In genomic region chr16:88699180-88699579, GRCh38 we compare ENCODE assay signal across 24 cellular contexts. TPM values are rescaled to one million over a fixed set of nuclear protein-coding genes. Genes with fewer than 3 reads are reported as not detected.
DNase-seq lines count a peak whose midpoint lies in the region; ATAC-seq and TF ChIP-seq lines count a peak whose summit lies in the region.
"Had no signal": no experiment of that assay in that cellular context is flagged by ENCODE, and none has a peak within 500 bp of the region (broad histone marks: within the 10 kb centered on the region; RNA-seq: fewer than 3 reads in every experiment).

No MANE protein-coding gene starts in this region.

- no peak for ATAC-seq in HG03432 (IDR thresholded peaks at IDR 0.05; ENCODE audit: unreplicated experiment)
- ATAC-seq: activated CD4-positive, CD25-positive, alpha-beta regulatory T cell treated with anti-CD3 and anti-CD28 coated beads, Interleukin-2, amount 50 U/mL, for 24 hours; body of pancreas; gastroesophageal sphincter; left cardiac atrium had no signal

- H3K9me3 ChIP-seq in BLaER1, result no peaks in the 10 kb centered on the region
- H3K9me3 ChIP-seq in mesenchymal stem cell (ENCODE audit: control insufficient read depth, low read length), result no peaks in the 10 kb centered on the region
- no peaks in the 10 kb centered on the region for H3K9me3 ChIP-seq in tibial artery
- H3K9me3 ChIP-seq: adrenal gland, body of pancreas, gastroesophageal sphincter, stomach, thyroid gland had no signal

- TF ChIP-seq CTCF in RWPE1 (conservative IDR thresholded peaks at IDR 0.05; ENCODE audit: low read depth) (no peak), tibial artery (IDR thresholded peaks at IDR 0.05) (no peak)

- peak overlapping the region in 1 of 2 experiments; percentile 42 for H2BK12ac ChIP-seq in mesenchymal stem cell (ENCODE audit: low read length in 2 of 2)

- 98% methylated on average over 16 of the region's 16 CpGs for WGBS in mesenchymal stem cell

- peaks cover 71% of the 10 kb centered on the region for H4K20me1 ChIP-seq in BLaER1

- peaks cover 31% of the 10 kb centered on the region for H3K36me3 ChIP-seq in BLaER1
- peaks cover 24 to 67% of the 10 kb centered on the region in 2 experiments for H3K36me3 ChIP-seq in mesenchymal stem cell (ENCODE audit: control insufficient read depth in 1 of 2, insufficient read depth in 2 of 2, low read depth in 1 of 2, low read length in 2 of 2)
- peaks cover 20 to 77% (median 32%) of the 10 kb centered on the region in 3 donors for H3K36me3 ChIP-seq in tibial artery

- H3K9ac ChIP-seq in BLaER1 (0 out of 2 replicates have a peak overlapping the region, but pooled peaks have one; percentile 14), mesenchymal stem cell (ENCODE audit: low read length) (no peak overlapping the region)

- H2BK15ac ChIP-seq in mesenchymal stem cell (ENCODE audit: low read depth, poor library complexity, severe bottlenecking), result no peak overlapping the region

- POLR2A ChIA-PET in RWPE1 (lab: Yijun Ruan, JAX; ENCODE audit: low non-redundant PET), result no interaction called here

- intact Hi-C loops in tibial artery (cut with DNase I; ENCODE audit: low total_unique reads), result no loop called here

- peaks cover 22% of the 10 kb centered on the region for H3K79me1 ChIP-seq in mesenchymal stem cell (replicated peaks; ENCODE audit: low read length, poor library complexity, severe bottlenecking)

- no peak overlapping the region for H2AFZ ChIP-seq in mesenchymal stem cell (ENCODE audit: low read depth, low read length)
- H2AFZ ChIP-seq: hepatocyte had no signal

- no peak overlapping the region for H2BK120ac ChIP-seq in mesenchymal stem cell (ENCODE audit: low read depth, low read length)

- DNase-seq in RWPE1 (ENCODE audit: low spot score) (no peak), mesenchymal stem cell (no peak), tibial artery (no peak), Ammon's horn (ENCODE audit: low spot score) (no peak)
- DNase-seq: activated CD8-positive, alpha-beta memory T cell treated with anti-CD3 and anti-CD28 coated beads for 24 hours; adrenal gland; body of pancreas; H9; IMR-90; left cardiac atrium; mesendoderm; NCI-H1694; NCI-H446 treated with DMSO at 0.1 percent for 48 hours; nucleus accumbens; RPMI8226; stomach; thyroid gland had no signal

- H3K4me3 ChIP-seq in BLaER1 (peak overlapping the region; percentile 2; the same call in 1 of the 2 replicates), mesenchymal stem cell (ENCODE audit: insufficient read depth in 1 of 2, low read depth in 1 of 2, low read length in 2 of 2) (no peak overlapping the region), tibial artery (no peak overlapping the region)
- H3K4me3 ChIP-seq: adrenal gland, body of pancreas, gastroesophageal sphincter, hepatocyte, stomach, thyroid gland had no signal

- H3K4me2 ChIP-seq in BLaER1 (peak overlapping the region; percentile 95), mesenchymal stem cell (ENCODE audit: low read length, poor library complexity, severe bottlenecking) (no peak overlapping the region)
- H3K4me2 ChIP-seq: hepatocyte had no signal

- no peak overlapping the region for H3K18ac ChIP-seq in mesenchymal stem cell (ENCODE audit: low read depth in 1 of 2, low read length in 2 of 2)

- no peak overlapping the region for H2AK5ac ChIP-seq in mesenchymal stem cell (ENCODE audit: low read length, severe bottlenecking)

- H2BK5ac ChIP-seq in mesenchymal stem cell (ENCODE audit: low read depth, low read length, poor library complexity, severe bottlenecking), result no peak overlapping the region

- H3K27me3 ChIP-seq in BLaER1 (peaks cover 6% of the 10 kb centered on the region), mesenchymal stem cell (ENCODE audit: control insufficient read depth in 1 of 2, insufficient read depth in 1 of 2, low read length in 2 of 2) (no peaks in the 10 kb centered on the region), tibial artery (no peaks in the 10 kb centered on the region)
- H3K27me3 ChIP-seq: adrenal gland, body of pancreas, gastroesophageal sphincter, hepatocyte, stomach, thyroid gland had no signal

- H4K8ac ChIP-seq in mesenchymal stem cell (ENCODE audit: low read length), result no peak overlapping the region

- H4K91ac ChIP-seq in mesenchymal stem cell (ENCODE audit: low read length), result peak overlapping the region; percentile 34

- CTCF ChIA-PET in RWPE1 (lab: Yijun Ruan, JAX), result no interaction called here

- no peak overlapping the region for H3K4ac ChIP-seq in mesenchymal stem cell (ENCODE audit: low read depth in 1 of 2, low read length in 2 of 2)

- H3K27ac ChIP-seq in BLaER1, result 0 out of 2 replicates have a peak overlapping the region, but pooled peaks have one; percentile 37
- 0 out of 2 replicates have a peak overlapping the region, but pooled peaks have one; percentile 6 for H3K27ac ChIP-seq in RWPE1
- H3K27ac ChIP-seq in mesenchymal stem cell (ENCODE audit: low read length, poor library complexity, severe bottlenecking), result no peak overlapping the region
- H3K27ac ChIP-seq in tibial artery, result no peak overlapping the region
- H3K27ac ChIP-seq: adrenal gland, body of pancreas, C4-2B, gastroesophageal sphincter, hepatocyte, thyroid gland had no signal

- H3K14ac ChIP-seq in mesenchymal stem cell (ENCODE audit: low read length in 2 of 2), result no peak overlapping the region

- H3K23ac ChIP-seq in mesenchymal stem cell (ENCODE audit: low read length in 2 of 2), result no peak overlapping the region

- H3K4me1 ChIP-seq in BLaER1 (peaks cover 70% of the 10 kb centered on the region), mesenchymal stem cell (ENCODE audit: control insufficient read depth, insufficient read depth, low read depth, low read length) (peaks cover 22% of the 10 kb centered on the region), tibial artery (peaks cover 0 to 17% (median 6%) of the 10 kb centered on the region in 4 donors)

RNA-seq across cellular contexts. Expression of gene RNF166, which starts 7.0 kb away (rescaled TPM):
- 12.6 TPM for polyA plus RNA-seq in mesenchymal stem cell (2013, experiment 1 of 2)
- polyA plus RNA-seq in mesenchymal stem cell (2013, experiment 2 of 2), result 10.8 TPM

RNA-seq across cellular contexts. Expression of gene CTU2, which starts 7.1 kb away (rescaled TPM):
- 34.1 TPM for polyA plus RNA-seq in mesenchymal stem cell (2013, experiment 1 of 2)
- polyA plus RNA-seq in mesenchymal stem cell (2013, experiment 2 of 2), result 31.6 TPM

RNA-seq across cellular contexts. Expression of gene SNAI3, which starts 12.9 kb away (rescaled TPM):
- 0.06 TPM for polyA plus RNA-seq in mesenchymal stem cell (2013, experiment 1 of 2)
- 0.10 TPM for polyA plus RNA-seq in mesenchymal stem cell (2013, experiment 2 of 2)
- polyA plus RNA-seq: fibroblast of lung had no signal

RNA-seq across cellular contexts. Expression of gene MVD, which starts 36.3 kb away (rescaled TPM):
- 120 TPM for polyA plus RNA-seq in mesenchymal stem cell (2013, experiment 1 of 2)
- 109 TPM for polyA plus RNA-seq in mesenchymal stem cell (2013, experiment 2 of 2)

RNA-seq across cellular contexts. Expression of gene CYBA, which starts 48.3 kb away (rescaled TPM):
- polyA plus RNA-seq in mesenchymal stem cell (2013, experiment 1 of 2), result 319 TPM
- 325 TPM for polyA plus RNA-seq in mesenchymal stem cell (2013, experiment 2 of 2)

Comparison
In these comparisons a context has a peak if more than half of its experiments do, and no peak if none do; other contexts are left out.
1. H3K27ac ChIP-seq: peak in BLaER1 (single experiment) and RWPE1 (single experiment); none in mesenchymal stem cell (single experiment) and tibial artery (0 of 2).